ENCODE assay signal across 38 cellular contexts in genomic region chr19:15081911-15082310, GRCh38. TPM values are rescaled to one million over a fixed set of nuclear protein-coding genes. Genes with fewer than 3 reads are reported as not detected.
"Had no signal": no experiment of that assay in that cellular context is flagged by ENCODE, and none has a peak within 500 bp of the region (broad histone marks: within the 10 kb centered on the region; RNA-seq: fewer than 3 reads in every experiment).

TSS of gene OR1I1 (plus strand) at chr19:15082211. CDS start at chr19:15087066, 4,855 bp downstream.

- H3K27ac ChIP-seq: KMS-11 had no signal

- H3K9me3 ChIP-seq: MG63 had no signal

- H3K36me3 ChIP-seq: MG63 had no signal

- H3K4me3 ChIP-seq: MG63 had no signal

- DNase-seq: Karpas-422, Kasumi-1, MG63, MM.1S, MV-4-11, NCI-H1048, NCI-H1092, NCI-H1092 treated with DMSO at 0.1 percent for 48 hours, NCI-H1105, NCI-H1105 treated with DMSO at 0.1 percent for 48 hours, NCI-H1417, NCI-H1417 treated with DMSO at 0.1 percent for 48 hours, NCI-H1436, NCI-H1436 treated with DMSO at 0.1 percent for 48 hours, NCI-H146, NCI-H1694, NCI-H1694 treated with DMSO at 0.1 percent for 48 hours, NCI-H187, NCI-H187 treated with DMSO at 0.1 percent for 48 hours, NCI-H1930, NCI-H2029, NCI-H2029 treated with DMSO at 0.1 percent for 48 hours, NCI-H2081, NCI-H2081 treated with DMSO at 0.1 percent for 48 hours, NCI-H2107, NCI-H2171, NCI-H2171 treated with DMSO at 0.1 percent for 48 hours, NCI-H2227 treated with DMSO at 0.1 percent for 48 hours, NCI-H226, NCI-H345, NCI-H446, NCI-H446 treated with DMSO at 0.1 percent for 48 hours, NCI-H510A had no signal

RNA-seq across cellular contexts. Expression of gene OR1I1, which starts in this region (rescaled TPM):
- total RNA-seq: LHCN-M2, M059J, MCF 10A, NCI-H460 had no signal
